ENCODE assay signal across 9 cellular contexts in the genomic region with DNA sequence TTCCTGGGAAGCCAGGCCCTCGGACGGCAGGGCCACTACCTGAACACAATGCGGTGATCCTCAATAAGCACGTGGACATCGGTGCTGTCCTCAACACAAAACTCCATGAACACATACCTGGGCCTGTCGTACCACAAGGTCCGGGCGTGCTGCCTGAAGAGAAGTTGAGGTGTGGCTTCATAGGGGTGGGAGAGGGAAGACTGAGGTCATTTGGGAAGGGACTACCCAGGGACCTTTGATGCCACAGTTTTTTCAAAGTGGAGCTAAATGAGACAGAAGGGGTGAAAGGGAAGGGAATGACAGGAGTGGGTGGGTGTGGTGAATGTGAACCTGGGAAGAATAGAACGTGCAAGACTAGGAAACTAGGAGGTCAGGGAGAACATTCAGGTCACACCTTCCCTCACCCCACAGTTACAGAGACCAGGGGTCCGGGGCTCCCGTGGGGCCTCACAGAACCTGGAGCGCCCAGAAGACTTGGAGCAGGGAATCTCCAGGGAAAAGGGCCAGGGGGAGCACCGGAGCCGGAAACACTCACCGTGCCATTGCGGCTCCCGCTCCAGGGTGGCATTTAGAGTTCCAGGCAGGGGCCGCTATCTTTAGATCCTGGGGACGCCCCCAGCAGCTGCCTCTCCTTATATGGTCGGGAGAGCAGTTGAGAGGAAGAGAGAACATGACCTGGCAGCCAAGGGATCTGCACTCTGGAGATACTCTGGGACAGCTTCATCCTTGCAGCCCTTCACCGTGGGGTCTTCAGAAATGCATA. TPM values are rescaled to one million over a fixed set of nuclear protein-coding genes. Genes with fewer than 3 reads are reported as not detected.
DNase-seq lines count a peak whose midpoint lies in the region; FAIRE-seq and TF ChIP-seq lines count a peak whose summit lies in the region.
"Had no signal": no experiment of that assay in that cellular context is flagged by ENCODE, and none has a peak within 500 bp of the region (broad histone marks: within the 10 kb centered on the region; RNA-seq: fewer than 3 reads in every experiment).

A gene (minus strand): TSS at position 570 of the 763 bp plus-strand sequence. CDS start 27 bp downstream, at position 543.

- intact Hi-C loops in breast epithelium (cut with DNase I; ENCODE audit: low total_unique reads) = no loop called here

- no peak for TF ChIP-seq POLR2A in breast epithelium (IDR thresholded peaks at IDR 0.05)

- TF ChIP-seq CTCF in breast epithelium (IDR thresholded peaks at IDR 0.05) = no peak

- H3K27ac Mint-ChIP-seq in activated T-cell treated with anti-CD3 and anti-CD28 coated beads, Interleukin-2, amount 50 U/mL, for 24 hours = peak within 1 kb of the TSS; percentile 99

- H3K36me3 Mint-ChIP-seq in activated T-cell treated with anti-CD3 and anti-CD28 coated beads, Interleukin-2, amount 50 U/mL, for 24 hours (ENCODE audit: low read depth) = peaks cover 36% of the 10 kb centered on the region

- no peaks in the 10 kb centered on the region for H3K9me3 ChIP-seq in HUES6 (ENCODE audit: control insufficient read depth, insufficient read depth, low read depth, low read length)
- H3K9me3 ChIP-seq in breast epithelium = no peaks in the 10 kb centered on the region

- peak within 1 kb of the TSS; percentile 90; the same call in 1 of the 2 replicates for H3K27ac ChIP-seq in HUES6 (ENCODE audit: low read depth, low read length)
- H3K27ac ChIP-seq in breast epithelium = peak within 1 kb of the TSS; percentile 90 to 96

- no peaks in the 10 kb centered on the region for H3K27me3 Mint-ChIP-seq in activated T-cell treated with anti-CD3 and anti-CD28 coated beads, Interleukin-2, amount 50 U/mL, for 24 hours

- H3K4me3 Mint-ChIP-seq in activated T-cell treated with anti-CD3 and anti-CD28 coated beads, Interleukin-2, amount 50 U/mL, for 24 hours = peak within 1 kb of the TSS; percentile 99

- no peak for DNase-seq in activated T-cell treated with anti-CD3 and anti-CD28 coated beads, Interleukin-2, amount 50 U/mL, for 24 hours
- DNase-seq in activated T-cell treated with anti-CD3 and anti-CD28 coated beads for 4 hours (no peak), RCC 7860 (ENCODE audit: low spot score) (peak; percentile 47), breast epithelium (ENCODE audit: low spot score in 2 of 2) (no peak), iris pigment epithelial cell (ENCODE audit: low read depth) (peak; percentile 23), COLO829 (ENCODE audit: low spot score) (no peak)
- peak; percentile 36 for DNase-seq in stimulated activated CD4-positive, alpha-beta T cell treated with anti-CD3 and anti-CD28 coated beads, Interleukin-4, amount 100 ng/mL, for 24 hours

- H3K4me3 ChIP-seq in HUES6 (ENCODE audit: low read depth, low read length) (peak within 1 kb of the TSS; percentile 94), breast epithelium (peak within 1 kb of the TSS; percentile 91 to 100 (median 98))

- H3K36me3 ChIP-seq in HUES6 (ENCODE audit: control insufficient read depth, insufficient read depth, low read length) = peaks cover 4% of the 10 kb centered on the region
- H3K36me3 ChIP-seq in breast epithelium = no peaks in the 10 kb centered on the region

- peaks cover 14% of the 10 kb centered on the region for H3K4me1 ChIP-seq in HUES6 (ENCODE audit: control insufficient read depth, insufficient read depth, low read length)
- no peaks in the 10 kb centered on the region for H3K4me1 ChIP-seq in breast epithelium

- H3K4me1 Mint-ChIP-seq in activated T-cell treated with anti-CD3 and anti-CD28 coated beads, Interleukin-2, amount 50 U/mL, for 24 hours (ENCODE audit: low read depth) = peaks cover 38% of the 10 kb centered on the region

- no peak for FAIRE-seq in RCC 7860 (lab: Jason Lieb, UNC)
- FAIRE-seq: islet of Langerhans had no signal

- H3K9me3 Mint-ChIP-seq in activated T-cell treated with anti-CD3 and anti-CD28 coated beads, Interleukin-2, amount 50 U/mL, for 24 hours = no peaks in the 10 kb centered on the region

- H3K9ac ChIP-seq in HUES6 (ENCODE audit: low read length) = peak within 1 kb of the TSS; percentile 96

- no peaks in the 10 kb centered on the region for H3K27me3 ChIP-seq in HUES6 (ENCODE audit: control insufficient read depth, insufficient read depth, low read length)
- H3K27me3 ChIP-seq in breast epithelium = no peaks in the 10 kb centered on the region

RNA-seq across cellular contexts. Expression of the gene that starts here (rescaled TPM):
- under 1 TPM in 2 of 3 donors, not detected in 1; 0.44 to 0.66 TPM for total RNA-seq in breast epithelium

Comparison
In these comparisons a context has a peak if more than half of its experiments do, and no peak if none do; other contexts are left out.
1. DNase-seq: peak in RCC 7860 (single experiment), iris pigment epithelial cell (single experiment) and stimulated activated CD4-positive, alpha-beta T cell treated with anti-CD3 and anti-CD28 coated beads, Interleukin-4, amount 100 ng/mL, for 24 hours (single experiment); none in activated T-cell treated with anti-CD3 and anti-CD28 coated beads, Interleukin-2, amount 50 U/mL, for 24 hours (single experiment), activated T-cell treated with anti-CD3 and anti-CD28 coated beads for 4 hours (single experiment), breast epithelium (0 of 2) and COLO829 (single experiment).